21 cellular contexts compared by ENCODE assay signal in the genomic region with DNA sequence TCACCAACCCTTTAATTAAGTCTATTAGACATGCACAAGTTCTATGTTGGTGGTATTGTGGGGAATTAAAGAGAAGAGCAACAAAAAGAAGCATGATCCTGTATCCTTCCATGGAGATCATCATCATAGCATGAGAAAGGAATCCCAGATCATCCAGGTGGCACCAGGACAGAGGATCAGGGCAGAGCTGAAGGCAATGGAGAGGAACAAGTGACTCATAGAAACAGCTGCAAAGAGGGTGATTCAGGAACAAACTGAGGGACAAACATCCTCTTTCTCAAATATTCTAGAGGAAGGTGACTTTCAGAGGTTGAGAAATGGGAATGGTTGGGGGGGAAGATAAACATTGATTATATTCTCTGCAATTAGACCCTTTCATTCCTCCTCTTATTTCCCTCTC.
A peak's percentile ranks its signal among the peaks of the same experiment; 100 is the strongest.
DNase-seq lines count a peak whose midpoint lies in the region; ATAC-seq and TF ChIP-seq lines count a peak whose summit lies in the region.
"Had no signal": no experiment of that assay in that cellular context is flagged by ENCODE, and none has a peak within 500 bp of the region (broad histone marks: within the 10 kb centered on the region; RNA-seq: fewer than 3 reads in every experiment).

No MANE protein-coding gene starts in this region.

- H3K9me3 ChIP-seq in PC-3 (ENCODE audit: low read length) (no peaks in the 10 kb centered on the region), psoas muscle (no peaks in the 10 kb centered on the region)
- H3K9me3 ChIP-seq: colonic mucosa, esophagus squamous epithelium, thoracic aorta had no signal

- no peaks in the 10 kb centered on the region for H3K9me3 Mint-ChIP-seq in endothelial cell (ENCODE audit: unreplicated experiment)
- H3K9me3 Mint-ChIP-seq: activated T-helper 17 cell treated with anti-CD3 and anti-CD28 coated beads, Interleukin-2, amount 50 U/mL, for 72 hours had no signal

- no peak overlapping the region for H3K4me3 Mint-ChIP-seq in endothelial cell (ENCODE audit: unreplicated experiment)
- H3K4me3 Mint-ChIP-seq: activated T-helper 17 cell treated with anti-CD3 and anti-CD28 coated beads, Interleukin-2, amount 50 U/mL, for 72 hours had no signal

- H3K36me3 ChIP-seq in PC-3 (ENCODE audit: low read depth, low read length) (no peaks in the 10 kb centered on the region), psoas muscle (ENCODE audit: insufficient read depth in 1 of 2, low read depth in 1 of 2) (no peaks in the 10 kb centered on the region)
- H3K36me3 ChIP-seq: colonic mucosa, esophagus squamous epithelium, thoracic aorta had no signal

- DNase-seq in EH (ENCODE audit: low read depth) (peak; percentile 17), PC-3 (peak; percentile 72), endothelial cell (ENCODE audit: low spot score) (no peak), psoas muscle (no peak)
- DNase-seq in activated effector memory CD4-positive, alpha-beta T cell treated with Interleukin-2 at 50 U/mL for 16 hours, result no peak
- DNase-seq: activated CD4-positive, CD25-positive, alpha-beta regulatory T cell; amniotic stem cell; colonic mucosa; DMS79 treated with DMSO at 0.1 percent for 48 hours; esophagus squamous epithelium; NCI-H1105 treated with DMSO at 0.1 percent for 48 hours; NK-92 treated with Interleukin-12 subunit alpha and Interleukin-12 subunit beta, amount 100 ng/mL, for 24 hours; Right ventricle myocardium superior; stimulated activated CD4-positive, alpha-beta T cell treated with anti-CD3 and anti-CD28 coated beads, Interleukin-4, amount 100 ng/mL, for 24 hours; stimulated activated CD8-positive, alpha-beta memory T cell treated with anti-CD3 and anti-CD28 coated beads, Interleukin-4, amount 100 ng/mL, for 48 hours; T-helper 2 cell had no signal

- BruUV-seq in PC-3 (replicated peaks; lab: Mats Ljungman, UMichigan), result no TSS peak

- H3K79me2 ChIP-seq in PC-3 (ENCODE audit: low read length), result no peaks in the 10 kb centered on the region

- peaks cover 2% of the 10 kb centered on the region for H3K27me3 Mint-ChIP-seq in endothelial cell (ENCODE audit: unreplicated experiment)

- no peak overlapping the region for H2AFZ ChIP-seq in PC-3 (ENCODE audit: low read length)

- H3K4me3 ChIP-seq in PC-3 (ENCODE audit: low read length) (no peak overlapping the region), psoas muscle (no peak overlapping the region)
- H3K4me3 ChIP-seq: colonic mucosa, esophagus squamous epithelium, thoracic aorta had no signal

- no peak overlapping the region for H3K9ac ChIP-seq in PC-3 (ENCODE audit: low read length)

- peak; percentile 64 for ATAC-seq in PC-3
- ATAC-seq in psoas muscle, result peak in 1 of 4 donors; percentile 24
- no peak for ATAC-seq in HG03045 (IDR thresholded peaks at IDR 0.05; ENCODE audit: unreplicated experiment)
- ATAC-seq in HG03439 (IDR thresholded peaks at IDR 0.05; ENCODE audit: unreplicated experiment), result no peak
- ATAC-seq: activated T-helper 17 cell treated with anti-CD3 and anti-CD28 coated beads, Interleukin-2, amount 50 U/mL, for 72 hours had no signal

- H3F3A ChIP-seq in PC-3 (ENCODE audit: low read length, unreplicated experiment), result no peaks in the 10 kb centered on the region

- no peaks in the 10 kb centered on the region for H4K20me1 ChIP-seq in PC-3 (ENCODE audit: low read length)

- no peak overlapping the region for H3K4me2 ChIP-seq in PC-3 (ENCODE audit: low read length)

- H3K27ac Mint-ChIP-seq in endothelial cell (ENCODE audit: unreplicated experiment), result peak overlapping the region; percentile 18
- H3K27ac Mint-ChIP-seq: activated T-helper 17 cell treated with anti-CD3 and anti-CD28 coated beads, Interleukin-2, amount 50 U/mL, for 72 hours had no signal

- no peaks in the 10 kb centered on the region for H3K9me2 ChIP-seq in PC-3 (replicated peaks; ENCODE audit: low read length)

- intact Hi-C loops in PC-3 (cut with micrococcal nuclease), result no loop called here
- intact Hi-C loops in psoas muscle (cut with DNase I), result no loop called here

- CTCF ChIA-PET in PC-3 (lab: Charles Lee), result no interaction called here

- H3K4me1 Mint-ChIP-seq in endothelial cell (ENCODE audit: unreplicated experiment), result peaks cover 27% of the 10 kb centered on the region
- H3K4me1 Mint-ChIP-seq: activated T-helper 17 cell treated with anti-CD3 and anti-CD28 coated beads, Interleukin-2, amount 50 U/mL, for 72 hours had no signal

- H3K36me3 Mint-ChIP-seq in endothelial cell (ENCODE audit: low read depth, unreplicated experiment), result no peaks in the 10 kb centered on the region

- H3K27me3 ChIP-seq in PC-3 (ENCODE audit: low read length) (no peaks in the 10 kb centered on the region), psoas muscle (ENCODE audit: insufficient read depth in 3 of 3, low read length in 2 of 3) (no peaks in the 10 kb centered on the region)
- H3K27me3 ChIP-seq: colonic mucosa, esophagus squamous epithelium had no signal

- TF ChIP-seq CTCF in PC-3 (conservative IDR thresholded peaks at IDR 0.05; ENCODE audit: low read depth, low read length) (no peak), endothelial cell (IDR thresholded peaks at IDR 0.05; ENCODE audit: unreplicated experiment) (no peak), psoas muscle (IDR thresholded peaks at IDR 0.05) (no peak)

- no peak overlapping the region for H3K27ac ChIP-seq in PC-3 (ENCODE audit: low read length)
- H3K27ac ChIP-seq in psoas muscle, result peak overlapping the region; percentile 17
- H3K27ac ChIP-seq: C4-2B, colonic mucosa, esophagus squamous epithelium, thoracic aorta had no signal

- POLR2A ChIA-PET in PC-3 (lab: Charles Lee; ENCODE audit: unreplicated experiment), result no interaction called here

- peaks cover 9% of the 10 kb centered on the region for H3K4me1 ChIP-seq in PC-3 (ENCODE audit: insufficient read depth, low read length)
- H3K4me1 ChIP-seq in psoas muscle, result peaks cover 43% of the 10 kb centered on the region
- H3K4me1 ChIP-seq: colonic mucosa, esophagus squamous epithelium had no signal

Comparison
In these comparisons a context has a peak if more than half of its experiments do, and no peak if none do; other contexts are left out.
1. DNase-seq: peak in EH (single experiment) and PC-3 (single experiment); none in endothelial cell (single experiment), psoas muscle (0 of 2) and activated effector memory CD4-positive, alpha-beta T cell treated with Interleukin-2 at 50 U/mL for 16 hours (single experiment).